8 cellular contexts compared by ENCODE assay signal in genomic region chr21:17612565-17613241, GRCh38. TPM values are rescaled to one million over a fixed set of nuclear protein-coding genes. Genes with fewer than 3 reads are reported as not detected.
DNase-seq lines count a peak whose midpoint lies in the region; ATAC-seq and TF ChIP-seq lines count a peak whose summit lies in the region.

Gene BTG3 (minus strand): TSS chr21:17612901. CDS start chr21:17609144, 3,757 bp downstream.

- peaks cover 26% of the 10 kb centered on the region for H3K79me2 ChIP-seq in neural cell (replicated peaks; ENCODE audit: insufficient read depth, low read length)

- no peaks in the 10 kb centered on the region for H3K27me3 ChIP-seq in RWPE2 (ENCODE audit: insufficient read depth, poor library complexity, severe bottlenecking)
- H3K27me3 ChIP-seq in neural cell (ENCODE audit: insufficient read depth, low read depth, low read length) = peaks cover 17% of the 10 kb centered on the region

- H2AFZ ChIP-seq in neural cell (ENCODE audit: low read depth, low read length) = peak within 1 kb of the TSS; percentile 75

- ATAC-seq in GM21515 (IDR thresholded peaks at IDR 0.05; ENCODE audit: unreplicated experiment) = peak; percentile 75
- peak; percentile 71 for ATAC-seq in RWPE2 (ENCODE audit: low read depth)
- peak; percentile 87 for ATAC-seq in stimulated activated naive CD8-positive, alpha-beta T cell treated with anti-CD3 and anti-CD28 coated beads, Interleukin-15, amount 100 ng/mL, for 72 hours

- H3K4me3 ChIP-seq in RWPE2 (ENCODE audit: severe bottlenecking) (peak within 1 kb of the TSS; percentile 62), neural cell (ENCODE audit: low read length) (peak within 1 kb of the TSS; percentile 86)

- no peaks in the 10 kb centered on the region for H3K27me3 Mint-ChIP-seq in stimulated activated naive CD8-positive, alpha-beta T cell treated with anti-CD3 and anti-CD28 coated beads, Interleukin-15, amount 100 ng/mL, for 72 hours

- H3K27ac Mint-ChIP-seq in stimulated activated naive CD8-positive, alpha-beta T cell treated with anti-CD3 and anti-CD28 coated beads, Interleukin-15, amount 100 ng/mL, for 72 hours = peak within 1 kb of the TSS; percentile 79 to 98

- TF ChIP-seq EP300 in neural cell (conservative IDR thresholded peaks at IDR 0.05; ENCODE audit: poor library complexity, severe bottlenecking) = peak; percentile 27

- no peaks in the 10 kb centered on the region for H3K9me2 ChIP-seq in neural cell (ENCODE audit: insufficient read depth, low read length)

- H3K4me1 ChIP-seq in RWPE2 (ENCODE audit: insufficient read depth, poor library complexity, severe bottlenecking) = peaks cover 21% of the 10 kb centered on the region

- H3K36me3 ChIP-seq in RWPE2 (ENCODE audit: low read depth) (peaks cover 21% of the 10 kb centered on the region), neural cell (ENCODE audit: insufficient read depth, low read length) (no peaks in the 10 kb centered on the region)

- no peaks in the 10 kb centered on the region for H4K20me1 ChIP-seq in neural cell (ENCODE audit: insufficient read depth)

- H3K9me3 ChIP-seq in RWPE2 (ENCODE audit: severe bottlenecking) = no peaks in the 10 kb centered on the region
- no peaks in the 10 kb centered on the region for H3K9me3 ChIP-seq in neural cell (ENCODE audit: low read length)

- H3K9me3 Mint-ChIP-seq in stimulated activated naive CD8-positive, alpha-beta T cell treated with anti-CD3 and anti-CD28 coated beads, Interleukin-15, amount 100 ng/mL, for 72 hours = no peaks in the 10 kb centered on the region

- H3K27ac ChIP-seq in RWPE2 (ENCODE audit: poor library complexity, severe bottlenecking) (peak within 1 kb of the TSS; percentile 40), neural cell (ENCODE audit: low read length) (peak within 1 kb of the TSS; percentile 34)

- DNase-seq in DMS53 (lab: John Stamatoyannopoulos, UW) (peak; percentile 90), HuH-7 (ENCODE audit: low spot score) (peak; percentile 79), RWPE2 (ENCODE audit: low spot score) (peak; percentile 62), fibroblast of the conjunctiva (ENCODE audit: low read depth) (peak; percentile 48)
- DNase-seq in activated T-helper 9 cell treated with anti-CD3 and anti-CD28 coated beads, Interleukin-2, amount 50 U/mL, for 16 hours (ENCODE audit: low read depth) = peak; percentile 76
- DNase-seq in stimulated activated naive CD8-positive, alpha-beta T cell treated with anti-CD3 and anti-CD28 coated beads, Interleukin-15, amount 100 ng/mL, for 72 hours = peak; percentile 82

- no peaks in the 10 kb centered on the region for H3F3A ChIP-seq in neural cell (ENCODE audit: insufficient read depth, low read length, poor library complexity, severe bottlenecking)

- peak; percentile 36 for TF ChIP-seq RAD21 in neural cell (conservative IDR thresholded peaks at IDR 0.05)

- peak within 1 kb of the TSS; percentile 80 for H3K9ac ChIP-seq in neural cell (ENCODE audit: low read length)

- H3K4me2 ChIP-seq in neural cell (ENCODE audit: low read length) = peak within 1 kb of the TSS; percentile 60

- peaks cover 29% of the 10 kb centered on the region for H3K4me1 Mint-ChIP-seq in stimulated activated naive CD8-positive, alpha-beta T cell treated with anti-CD3 and anti-CD28 coated beads, Interleukin-15, amount 100 ng/mL, for 72 hours

- TF ChIP-seq CTCF in RWPE2 (IDR thresholded peaks at IDR 0.05; ENCODE audit: poor library complexity, severe bottlenecking) = no peak
- no peak for TF ChIP-seq CTCF in neural cell (IDR thresholded peaks at IDR 0.05; ENCODE audit: poor library complexity, severe bottlenecking)

- H3K4me3 Mint-ChIP-seq in stimulated activated naive CD8-positive, alpha-beta T cell treated with anti-CD3 and anti-CD28 coated beads, Interleukin-15, amount 100 ng/mL, for 72 hours = peak within 1 kb of the TSS; percentile 84 to 89

TF ChIP-seq in neural cell, 6 proteins besides CTCF, POLR2A, EP300 and RAD21:
- TF ChIP-seq EZH2 (IDR thresholded peaks at IDR 0.05; ENCODE audit: borderline replicate concordance, insufficient read depth, low read length, poor library complexity, severe bottlenecking) (no peak), TAF1 (IDR thresholded peaks at IDR 0.05; ENCODE audit: low read depth) (peak; percentile 27), SMC3 (conservative IDR thresholded peaks at IDR 0.05; ENCODE audit: poor library complexity) (no peak), MXI1 (conservative IDR thresholded peaks at IDR 0.05; ENCODE audit: poor library complexity, severe bottlenecking) (peak; percentile 61), POLR2AphosphoS5 (IDR thresholded peaks at IDR 0.05) (peak; percentile 87), REST (IDR thresholded peaks at IDR 0.05; ENCODE audit: borderline replicate concordance) (peak; percentile 48)

RNA-seq across cellular contexts. Expression of gene BTG3, which starts in this region (rescaled TPM):
- polyA plus RNA-seq in neural cell = 38.5 and 39.1 TPM in 2 replicates
- polyA minus RNA-seq in neural cell = 36.2 and 37.5 TPM in 2 replicates

Comparison
In these comparisons a context has a peak if more than half of its experiments do, and no peak if none do; other contexts are left out.
1. Peak in every context shown above with its lines: DNase-seq, ATAC-seq, H3K4me3 ChIP-seq and H3K27ac ChIP-seq.